ENCODE assay signal across 13 cellular contexts in genomic region chrX:34893741-34894140, GRCh38. TPM values are rescaled to one million over a fixed set of nuclear protein-coding genes. Genes with fewer than 3 reads are reported as not detected.
DNase-seq lines count a peak whose midpoint lies in the region; ATAC-seq and TF ChIP-seq lines count a peak whose summit lies in the region.
"Had no signal": no experiment of that assay in that cellular context is flagged by ENCODE, and none has a peak within 500 bp of the region (broad histone marks: within the 10 kb centered on the region; RNA-seq: fewer than 3 reads in every experiment).

No MANE protein-coding gene starts in this region.

- peak; percentile 9 for DNase-seq in D341Med (ENCODE audit: low spot score)
- no peak for DNase-seq in brain microvascular endothelial cell
- no peak for DNase-seq in mesothelial cell of epicardium (ENCODE audit: low spot score in 2 of 2, unreplicated experiment in 2 of 2)
- DNase-seq: activated CD4-positive, alpha-beta T cell treated with anti-CD3 and anti-CD28 coated beads for 1 hour; NCI-H1436 treated with DMSO at 0.1 percent for 48 hours; nucleus accumbens; SHP77 had no signal

- no peak overlapping the region for H3K4me2 ChIP-seq in KMS-11
- H3K4me2 ChIP-seq: GM23338 had no signal

- H3K27me3 Mint-ChIP-seq in mesothelial cell of epicardium (ENCODE audit: low read depth), result no peaks in the 10 kb centered on the region

- in situ Hi-C loops in brain microvascular endothelial cell (cut with HindIII; ENCODE audit: low pct_ligation_motif_present, low sequenced_read_pairs), result no loop called here

- no peak overlapping the region for H2AFZ ChIP-seq in KMS-11 (ENCODE audit: low read depth)
- H2AFZ ChIP-seq: GM23338 had no signal

- H3K79me2 ChIP-seq in KMS-11 (ENCODE audit: insufficient read depth, low read depth), result no peaks in the 10 kb centered on the region

- H3K4me1 Mint-ChIP-seq in mesothelial cell of epicardium, result no peaks in the 10 kb centered on the region
- H3K4me1 Mint-ChIP-seq: GM23338 had no signal

- no peaks in the 10 kb centered on the region for H3K4me1 ChIP-seq in KMS-11 (ENCODE audit: low read depth, poor library complexity, severe bottlenecking)

- H3K4me3 Mint-ChIP-seq in mesothelial cell of epicardium, result no peak overlapping the region
- H3K4me3 Mint-ChIP-seq: GM23338 had no signal

- ATAC-seq in HG03280 (IDR thresholded peaks at IDR 0.05; ENCODE audit: unreplicated experiment) (no peak), HG03175 (IDR thresholded peaks at IDR 0.05; ENCODE audit: unreplicated experiment) (no peak), GM18867 (IDR thresholded peaks at IDR 0.05; ENCODE audit: unreplicated experiment) (no peak)
- ATAC-seq: GM23338 had no signal

- H3K9ac ChIP-seq in KMS-11, result no peak overlapping the region

- peaks cover 21% of the 10 kb centered on the region for H3K9me3 Mint-ChIP-seq in mesothelial cell of epicardium
- H3K9me3 Mint-ChIP-seq: GM23338 had no signal

- H3K27ac ChIP-seq in KMS-11 (no peak overlapping the region), brain microvascular endothelial cell (no peak overlapping the region)

- H3K36me3 Mint-ChIP-seq in mesothelial cell of epicardium, result peaks cover 2% of the 10 kb centered on the region

- H3K27me3 ChIP-seq in KMS-11 (ENCODE audit: insufficient read depth, low read depth), result no peaks in the 10 kb centered on the region
- no peaks in the 10 kb centered on the region for H3K27me3 ChIP-seq in brain microvascular endothelial cell (replicated peaks)

- no peak overlapping the region for H3K27ac Mint-ChIP-seq in mesothelial cell of epicardium
- H3K27ac Mint-ChIP-seq: GM23338 had no signal

- H3K36me3 ChIP-seq in KMS-11 (ENCODE audit: insufficient read depth) (no peaks in the 10 kb centered on the region), brain microvascular endothelial cell (replicated peaks) (no peaks in the 10 kb centered on the region)

- H3K4me3 ChIP-seq in KMS-11 (IDR thresholded peaks at IDR 0.05; ENCODE audit: insufficient read depth, low read depth, low read length) (no peak overlapping the region), brain microvascular endothelial cell (ENCODE audit: low read depth, low read length) (no peak overlapping the region)
- H3K4me3 ChIP-seq: GM23338 had no signal

- TF ChIP-seq CTCF in KMS-11 (conservative IDR thresholded peaks at IDR 0.05; ENCODE audit: low read depth, low read length) (peak; percentile 53; the same call in 1 of the 2 replicates), brain microvascular endothelial cell (IDR thresholded peaks at IDR 0.05; ENCODE audit: low read depth, low read length, missing control alignments) (peak; percentile 41), mesothelial cell of epicardium (IDR thresholded peaks at IDR 0.05; ENCODE audit: unreplicated experiment) (peak; percentile 25)

- no peaks in the 10 kb centered on the region for H4K20me1 ChIP-seq in KMS-11 (ENCODE audit: insufficient read depth)

RNA-seq across cellular contexts. Expression of gene FAM47B, which starts 48.9 kb away (rescaled TPM):
- not detected in 3 replicates for total RNA-seq in mesothelial cell of epicardium
- total RNA-seq: Daoy, GM23338 had no signal
